28 cellular contexts compared by ENCODE assay signal in the genomic region with DNA sequence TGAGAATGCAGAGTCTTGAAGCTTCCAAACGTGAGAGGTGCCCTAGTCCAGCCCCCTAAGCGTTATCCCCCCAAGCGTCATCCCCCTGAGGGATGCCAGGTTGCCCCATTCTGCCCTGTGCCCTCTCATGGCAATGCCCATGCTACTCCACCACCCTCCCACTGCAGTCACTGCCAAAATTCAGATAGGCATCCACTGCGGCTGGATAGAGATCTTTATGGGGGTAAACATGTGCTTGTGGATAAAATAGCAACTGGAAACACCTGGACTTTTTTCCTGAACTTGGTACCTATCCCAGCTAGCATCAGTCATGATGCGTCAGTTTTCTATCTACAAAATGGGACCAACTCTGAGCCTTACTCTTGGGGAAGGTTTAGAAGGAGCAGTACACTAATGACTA.
"Had no signal": no experiment of that assay in that cellular context is flagged by ENCODE, and none has a peak within 500 bp of the region (broad histone marks: within the 10 kb centered on the region; RNA-seq: fewer than 3 reads in every experiment).

No MANE protein-coding gene starts in this region.

- H3K4me1 Mint-ChIP-seq: activated CD4-positive, alpha-beta T cell treated with anti-CD3 and anti-CD28 coated beads, Interleukin-2, amount 10 ng/mL, durations not matched to agents 7 days and 5 days; activated naive CD8-positive, alpha-beta T cell treated with anti-CD3 and anti-CD28 coated beads, Interleukin-2, amount 50 U/mL, for 24 hours; brain; T-cell had no signal

- FAIRE-seq: astrocyte had no signal

- ATAC-seq: activated naive CD4-positive, alpha-beta T cell treated with anti-CD3 and anti-CD28 coated beads, Interleukin-2, amount 50 U/mL, for 72 hours; activated naive CD8-positive, alpha-beta T cell treated with anti-CD3 and anti-CD28 coated beads, Interleukin-2, amount 50 U/mL, for 24 hours; activated T-cell treated with anti-CD3 and anti-CD28 coated beads, Interleukin-2, amount 50 U/mL, for 4 hours; T-cell had no signal

- H3K27ac ChIP-seq: cardiac muscle cell, SK-N-MC, VCaP had no signal

- H3K36me3 Mint-ChIP-seq: activated CD4-positive, alpha-beta memory T cell treated with anti-CD3 and anti-CD28 coated beads for 36 hours; activated naive CD4-positive, alpha-beta T cell treated with anti-CD3 and anti-CD28 coated beads, Interleukin-2, amount 50 U/mL, for 72 hours; brain; T-cell had no signal

- H3K4me3 Mint-ChIP-seq: activated CD4-positive, alpha-beta memory T cell treated with anti-CD3 and anti-CD28 coated beads for 36 hours; activated CD4-positive, alpha-beta T cell treated with anti-CD3 and anti-CD28 coated beads, Interleukin-2, amount 10 ng/mL, durations not matched to agents 7 days and 5 days; activated naive CD8-positive, alpha-beta T cell treated with anti-CD3 and anti-CD28 coated beads, Interleukin-2, amount 50 U/mL, for 24 hours; activated T-cell treated with anti-CD3 and anti-CD28 coated beads, Interleukin-2, amount 50 U/mL, for 4 hours; brain; T-cell had no signal

- DNase-seq: activated CD4-positive, alpha-beta memory T cell treated with anti-CD3 and anti-CD28 coated beads for 36 hours; activated CD4-positive, alpha-beta T cell treated with anti-CD3 and anti-CD28 coated beads, Interleukin-2, amount 10 ng/mL, durations not matched to agents 7 days and 5 days; activated CD4-positive, CD25-positive, alpha-beta regulatory T cell; activated CD8-positive, alpha-beta memory T cell treated with anti-CD3 and anti-CD28 coated beads for 24 hours; activated effector memory CD4-positive, alpha-beta T cell treated with anti-CD3 and anti-CD28 coated beads, Interleukin-2, amount 50 U/mL, for 16 hours; activated naive CD4-positive, alpha-beta T cell treated with Interleukin-2 at 50 U/mL for 16 hours; activated naive CD8-positive, alpha-beta T cell treated with anti-CD3 and anti-CD28 coated beads, Interleukin-2, amount 50 U/mL, for 24 hours; activated T-cell treated with anti-CD3 and anti-CD28 coated beads, Interleukin-2, amount 50 U/mL, for 4 hours; cerebellar nuclear complex; Karpas-422; MV-4-11; NCI-H1105; NCI-H1436; NCI-H1694 treated with DMSO at 0.1 percent for 48 hours; NCI-H2029 treated with DMSO at 0.1 percent for 48 hours; NCI-H510A treated with DMSO at 0.1 percent for 48 hours; NCI-H69; NK-92 treated with Interleukin-12 subunit alpha and Interleukin-12 subunit beta, amount 100 ng/mL, for 24 hours; OCI-M1; SIG-M5; T-cell; T-helper 2 cell had no signal

- H3K9me3 Mint-ChIP-seq: activated CD4-positive, alpha-beta memory T cell treated with anti-CD3 and anti-CD28 coated beads for 36 hours; activated CD4-positive, alpha-beta T cell treated with anti-CD3 and anti-CD28 coated beads, Interleukin-2, amount 10 ng/mL, durations not matched to agents 7 days and 5 days; activated naive CD4-positive, alpha-beta T cell treated with anti-CD3 and anti-CD28 coated beads, Interleukin-2, amount 50 U/mL, for 72 hours; activated naive CD8-positive, alpha-beta T cell treated with anti-CD3 and anti-CD28 coated beads, Interleukin-2, amount 50 U/mL, for 24 hours; activated T-cell treated with anti-CD3 and anti-CD28 coated beads, Interleukin-2, amount 50 U/mL, for 4 hours; brain; T-cell had no signal

- H3K27ac Mint-ChIP-seq: activated CD4-positive, alpha-beta memory T cell treated with anti-CD3 and anti-CD28 coated beads for 36 hours; activated CD4-positive, alpha-beta T cell treated with anti-CD3 and anti-CD28 coated beads, Interleukin-2, amount 10 ng/mL, durations not matched to agents 7 days and 5 days; activated naive CD4-positive, alpha-beta T cell treated with anti-CD3 and anti-CD28 coated beads, Interleukin-2, amount 50 U/mL, for 72 hours; activated naive CD8-positive, alpha-beta T cell treated with anti-CD3 and anti-CD28 coated beads, Interleukin-2, amount 50 U/mL, for 24 hours; brain; T-cell had no signal

- H3K36me3 ChIP-seq: cardiac muscle cell had no signal

- H3K4me3 ChIP-seq: cardiac muscle cell, SK-N-MC had no signal
